Comparison of ENCODE assay signal across 15 cellular contexts in genomic region chr1:65795311-65795710, GRCh38. TPM values are rescaled to one million over a fixed set of nuclear protein-coding genes. Genes with fewer than 3 reads are reported as not detected.
DNase-seq lines count a peak whose midpoint lies in the region; TF ChIP-seq lines count a peak whose summit lies in the region.
"Had no signal": no experiment of that assay in that cellular context is flagged by ENCODE, and none has a peak within 500 bp of the region (broad histone marks: within the 10 kb centered on the region; RNA-seq: fewer than 3 reads in every experiment).

No MANE protein-coding gene starts in this region.

- H3K4me3 ChIP-seq in AG04450 (ENCODE audit: low read depth, low read length) (no peak overlapping the region), BE2C (ENCODE audit: low read depth, low read length) (no peak overlapping the region)
- H3K4me3 ChIP-seq: A549 had no signal

- CTCF ChIA-PET in AG04450 (lab: Charles Lee) = no interaction called here

- no peaks in the 10 kb centered on the region for H3K4me1 ChIP-seq in BE2C

- peak overlapping the region; percentile 31 for H3K27ac ChIP-seq in AG04450 (ENCODE audit: low read depth, low read length)
- H3K27ac ChIP-seq: A549, C4-2B had no signal

- POLR2A ChIA-PET in AG04450 (lab: Yijun Ruan, JAX) = no interaction called here

- no peak for TF ChIP-seq CTCF in AG04450 (IDR thresholded peaks at IDR 0.05; ENCODE audit: low read depth, low read length)
- no peak for TF ChIP-seq CTCF in BE2C (IDR thresholded peaks at IDR 0.05; ENCODE audit: low read depth, low read length)

- H3K36me3 ChIP-seq in BE2C = no peaks in the 10 kb centered on the region

- DNase-seq in AG04450 (ENCODE audit: low read depth, low spot score) (no peak), AG08395 (ENCODE audit: low spot score) (peak; percentile 9), GM04504 (ENCODE audit: low read depth) (peak; percentile 58), cerebellar cortex (ENCODE audit: low spot score) (peak; percentile 17), BE2C (no peak)
- DNase-seq in activated CD4-positive, CD25-positive, alpha-beta regulatory T cell treated with anti-CD3 and anti-CD28 coated beads, Interleukin-2, amount 50 U/mL, for 72 hours = no peak
- DNase-seq in activated T-cell treated with anti-CD3 and anti-CD28 coated beads, Interleukin-2, amount 50 U/mL, for 48 hours = no peak
- DNase-seq: CD4-positive, alpha-beta memory T cell; COR-L47; DMS53; GOT3; H9; KG1 had no signal

- H3K9me3 ChIP-seq in AG04450 (ENCODE audit: control insufficient read depth, insufficient read depth, low read length) (no peaks in the 10 kb centered on the region), BE2C (no peaks in the 10 kb centered on the region)

- no peaks in the 10 kb centered on the region for H3K27me3 ChIP-seq in AG04450 (ENCODE audit: control insufficient read depth, insufficient read depth, low read length)
- H3K27me3 ChIP-seq in BE2C = peaks cover 27% of the 10 kb centered on the region

RNA-seq across cellular contexts. Expression of gene PDE4B, which starts 2.6 kb away (rescaled TPM):
- polyA plus RNA-seq in AG04450 (2011; rRNA removed) = 13.8 and 17.6 TPM in 2 replicates
- 23.4 and 33.7 TPM in 2 replicates for polyA minus RNA-seq in AG04450 (2011; rRNA and poly(A)+ RNA removed)
- 4.8 TPM for polyA plus RNA-seq in BE2C (2012; ENCODE audit: insufficient read depth, insufficient read length, low read depth)

Comparison
In these comparisons a context has a peak if more than half of its experiments do, and no peak if none do; other contexts are left out.
1. DNase-seq: peak in AG08395 (single experiment), GM04504 (single experiment) and cerebellar cortex (single experiment); none in AG04450 (single experiment), BE2C (single experiment), activated CD4-positive, CD25-positive, alpha-beta regulatory T cell treated with anti-CD3 and anti-CD28 coated beads, Interleukin-2, amount 50 U/mL, for 72 hours (single experiment) and activated T-cell treated with anti-CD3 and anti-CD28 coated beads, Interleukin-2, amount 50 U/mL, for 48 hours (0 of 2).